ENCODE assay signal across 18 cellular contexts in the genomic region with DNA sequence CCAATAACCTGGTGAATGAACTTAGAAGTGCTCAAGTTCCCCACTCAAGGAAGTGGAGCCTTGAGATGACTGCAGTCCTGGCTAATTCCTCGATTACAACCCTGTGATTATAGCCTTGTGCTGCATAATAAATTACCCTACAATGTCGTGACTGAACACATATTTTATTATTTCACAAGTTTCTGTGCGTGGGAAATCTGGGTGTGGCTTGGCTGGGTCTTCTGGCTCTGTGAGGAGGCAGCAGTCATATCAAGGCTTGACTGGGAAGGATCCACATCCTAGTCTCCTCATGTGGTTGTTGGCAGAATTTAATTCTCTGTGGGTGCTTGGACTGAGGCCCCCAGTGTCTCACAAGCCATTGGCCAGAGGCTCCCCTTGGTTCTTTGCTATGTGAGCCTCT.
DNase-seq lines count a peak whose midpoint lies in the region; ATAC-seq and TF ChIP-seq lines count a peak whose summit lies in the region.
"Had no signal": no experiment of that assay in that cellular context is flagged by ENCODE, and none has a peak within 500 bp of the region (broad histone marks: within the 10 kb centered on the region; RNA-seq: fewer than 3 reads in every experiment).

No MANE protein-coding gene starts in this region.

- H4K8ac ChIP-seq in trophoblast cell (ENCODE audit: low read depth, low read length) = no peak overlapping the region

- H3K27me3 ChIP-seq in thyroid gland (no peaks in the 10 kb centered on the region), trophoblast cell (ENCODE audit: insufficient read depth, low read length) (no peaks in the 10 kb centered on the region)
- H3K27me3 ChIP-seq: BE2C had no signal

- no peak overlapping the region for H3K23ac ChIP-seq in trophoblast cell (ENCODE audit: low read length)

- H2BK120ac ChIP-seq in trophoblast cell (ENCODE audit: insufficient read depth, low read length, poor library complexity) = no peak overlapping the region

- ATAC-seq in HG03039 (IDR thresholded peaks at IDR 0.05; ENCODE audit: unreplicated experiment) (no peak), HG02678 (IDR thresholded peaks at IDR 0.05; ENCODE audit: unreplicated experiment) (no peak)

- H3K9me3 ChIP-seq in thyroid gland (no peaks in the 10 kb centered on the region), trophoblast cell (ENCODE audit: insufficient read depth, low read depth, low read length) (no peaks in the 10 kb centered on the region)
- H3K9me3 ChIP-seq: BE2C had no signal

- H2BK5ac ChIP-seq in trophoblast cell (ENCODE audit: low read depth, low read length, poor library complexity) = no peak overlapping the region

- H4K12ac ChIP-seq in trophoblast cell (ENCODE audit: low read depth, low read length) = no peak overlapping the region

- no peaks in the 10 kb centered on the region for H3K36me3 ChIP-seq in thyroid gland
- no peaks in the 10 kb centered on the region for H3K36me3 ChIP-seq in trophoblast cell (ENCODE audit: control insufficient read depth in 1 of 2, insufficient read depth in 2 of 2, low read length in 2 of 2)
- H3K36me3 ChIP-seq: BE2C had no signal

- no peak overlapping the region for H2AFZ ChIP-seq in trophoblast cell (ENCODE audit: insufficient read depth, low read length, poor library complexity)

- 12 to 20% methylated on average over 3 of the region's 3 CpGs for WGBS in thyroid gland, 2 donors
- WGBS in trophoblast cell (ENCODE audit: extremely low coverage, insufficient coverage, insufficient read length) = no CpG with 5 or more reads among the region's 3 CpGs

- no peak overlapping the region for H3K4ac ChIP-seq in trophoblast cell (ENCODE audit: low read depth, low read length)

- H2AK5ac ChIP-seq in trophoblast cell (ENCODE audit: low read length) = no peak overlapping the region

- no peak overlapping the region for H3K18ac ChIP-seq in trophoblast cell (ENCODE audit: low read length)

- H3K9ac ChIP-seq in trophoblast cell (ENCODE audit: low read length) = no peak overlapping the region

- no peaks in the 10 kb centered on the region for H3K79me1 ChIP-seq in trophoblast cell (ENCODE audit: low read length)

- H2BK12ac ChIP-seq in trophoblast cell (ENCODE audit: low read length) = no peak overlapping the region

- no peak for TF ChIP-seq POLR2A in thyroid gland (IDR thresholded peaks at IDR 0.05)

- no peak overlapping the region for H4K91ac ChIP-seq in trophoblast cell (ENCODE audit: low read depth, low read length)

- H3K79me2 ChIP-seq in trophoblast cell (ENCODE audit: control insufficient read depth, insufficient read depth, low read length, poor library complexity) = no peaks in the 10 kb centered on the region

- no peak overlapping the region for H3K14ac ChIP-seq in trophoblast cell (ENCODE audit: low read length)

- no peak overlapping the region for H3K27ac ChIP-seq in thyroid gland
- H3K27ac ChIP-seq in trophoblast cell (ENCODE audit: low read depth, low read length) = no peak overlapping the region
- H3K27ac ChIP-seq: RWPE1 had no signal

- no peak for TF ChIP-seq CTCF in fibroblast of pulmonary artery (IDR thresholded peaks at IDR 0.05; ENCODE audit: low read length, missing control alignments)
- TF ChIP-seq CTCF in thyroid gland (IDR thresholded peaks at IDR 0.05) = no peak

- intact Hi-C loops in thyroid gland (cut with DNase I) = no loop called here

- DNase-seq in GM03348 (ENCODE audit: low spot score) (peak; percentile 63), NCI-H226 (peak; percentile 20), fibroblast of pulmonary artery (ENCODE audit: low read depth) (peak; percentile 33), thyroid gland (peak; percentile 11 to 16), trophoblast cell (no peak)
- DNase-seq: ACHN; BE2C; CD4-positive, CD25-positive, alpha-beta regulatory T cell; COR-L47; DMS 273 treated with DMSO at 0.1 percent for 48 hours; GF-D8; KG1; NCI-H1694 treated with DMSO at 0.1 percent for 48 hours; NCI-H510A; NCI-H774 had no signal

- H3K4me2 ChIP-seq in trophoblast cell (ENCODE audit: low read length) = no peak overlapping the region

- H3K4me1 ChIP-seq in thyroid gland (peaks cover 0 to 7% of the 10 kb centered on the region in 2 donors), trophoblast cell (ENCODE audit: control insufficient read depth in 1 of 2, insufficient read depth in 2 of 2, low read length in 2 of 2) (no peaks in the 10 kb centered on the region)
- H3K4me1 ChIP-seq: BE2C had no signal

- H3K4me3 ChIP-seq in fibroblast of pulmonary artery (replicated peaks; ENCODE audit: low read depth, low read length) = no peak overlapping the region
- no peak overlapping the region for H3K4me3 ChIP-seq in thyroid gland (replicated peaks in 1 of 3)
- no peak overlapping the region for H3K4me3 ChIP-seq in trophoblast cell (ENCODE audit: low read depth, low read length)

Comparison
In these comparisons a context has a peak if more than half of its experiments do, and no peak if none do; other contexts are left out.
1. DNase-seq: peak in GM03348 (single experiment), NCI-H226 (single experiment), fibroblast of pulmonary artery (single experiment) and thyroid gland (2 of 2); none in trophoblast cell (0 of 2).